In the genomic region with DNA sequence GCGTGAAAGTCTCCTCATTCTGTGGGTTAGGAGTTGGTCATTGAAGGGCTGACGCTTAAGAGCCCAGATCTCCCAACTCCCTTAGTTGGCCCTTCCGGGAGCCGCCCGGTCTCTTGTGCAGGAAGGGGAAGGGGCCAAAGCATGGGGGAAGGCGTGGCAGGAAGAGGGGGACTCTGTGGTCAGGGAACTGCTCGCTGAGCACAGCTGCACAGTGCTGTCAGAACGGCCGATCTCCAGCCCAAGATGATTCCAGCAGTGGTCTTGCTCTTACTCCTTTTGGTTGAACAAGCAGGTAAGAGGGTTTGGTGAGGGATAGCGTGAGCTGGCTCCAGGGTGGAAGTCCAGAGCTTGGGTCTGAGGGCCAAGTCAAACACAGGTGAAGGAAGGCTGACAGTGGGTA, we compare ENCODE assay signal across 12 cellular contexts. TPM values are rescaled to one million over a fixed set of nuclear protein-coding genes. Genes with fewer than 3 reads are reported as not detected.
DNase-seq lines count a peak whose midpoint lies in the region; ATAC-seq and TF ChIP-seq lines count a peak whose summit lies in the region.
"Had no signal": no experiment of that assay in that cellular context is flagged by ENCODE, and none has a peak within 500 bp of the region (broad histone marks: within the 10 kb centered on the region; RNA-seq: fewer than 3 reads in every experiment).

A gene (plus strand): TSS at position 217 of the 400 bp plus-strand sequence. CDS start 27 bp downstream, at position 244.

- WGBS in adrenal gland, 4 donors: 72 to 84% (median 81%) methylated on average over 9 to 10 of the region's 10 CpGs
- 25% methylated on average over 10 of the region's 10 CpGs for WGBS in thymus

- DNase-seq in T-helper 1 cell (no peak), adrenal gland (peak in 4 of 7 donors; percentile 47 to 74 (median 55)), lower lobe of right lung (peak; percentile 85), Karpas-422 (no peak), iPS-NIHi11 (ENCODE audit: low spot score) (no peak), GOT3 (lab: John Stamatoyannopoulos, UW) (no peak)
- DNase-seq: foreskin melanocyte, SHP77 had no signal

- H4K20me1 ChIP-seq in Karpas-422 (ENCODE audit: insufficient read depth, low read depth, low read length): no peaks in the 10 kb centered on the region

- no peaks in the 10 kb centered on the region for H3K9me2 ChIP-seq in Karpas-422 (replicated peaks; ENCODE audit: insufficient read depth, low read length)

- peak; percentile 68 to 80 for ATAC-seq in lower lobe of right lung
- ATAC-seq: A549 had no signal

- no peaks in the 10 kb centered on the region for H3K79me2 ChIP-seq in Karpas-422 (ENCODE audit: low read length)

- TF ChIP-seq POLR2A in adrenal gland (IDR thresholded peaks at IDR 0.05): peak; percentile 30 to 49

- H3K9me3 ChIP-seq in adrenal gland (replicated peaks in 1 of 3): no peaks in the 10 kb centered on the region
- no peaks in the 10 kb centered on the region for H3K9me3 ChIP-seq in lower lobe of right lung
- H3K9me3 ChIP-seq in thymus (ENCODE audit: control insufficient read depth): no peaks in the 10 kb centered on the region
- no peaks in the 10 kb centered on the region for H3K9me3 ChIP-seq in Karpas-422 (ENCODE audit: low read length)
- H3K9me3 ChIP-seq: A549 had no signal

- H3K4me3 Mint-ChIP-seq in T-helper 1 cell treated with Interleukin-12 subunit alpha and Interleukin-12 subunit beta and Interleukin-4 antibody, amounts not matched to agents 30 μg/mL and 1 μg/mL, for 36 hours: peak within 1 kb of the TSS; percentile 12

- H3K27ac Mint-ChIP-seq in T-helper 1 cell treated with Interleukin-12 subunit alpha and Interleukin-12 subunit beta and Interleukin-4 antibody, amounts not matched to agents 30 μg/mL and 1 μg/mL, for 36 hours: peak within 1 kb of the TSS; percentile 52

- no peaks in the 10 kb centered on the region for H3K9me3 Mint-ChIP-seq in T-helper 1 cell treated with Interleukin-12 subunit alpha and Interleukin-12 subunit beta and Interleukin-4 antibody, amounts not matched to agents 30 μg/mL and 1 μg/mL, for 36 hours

- peak within 1 kb of the TSS in 1 of 4 donors; percentile 29 for H3K4me3 ChIP-seq in adrenal gland
- peak within 1 kb of the TSS; percentile 52 for H3K4me3 ChIP-seq in lower lobe of right lung
- no peak within 1 kb of the TSS for H3K4me3 ChIP-seq in thymus (ENCODE audit: low read length)
- H3K4me3 ChIP-seq in Karpas-422 (ENCODE audit: low read length): no peak within 1 kb of the TSS
- H3K4me3 ChIP-seq: A549 had no signal

- no peak within 1 kb of the TSS for H3K9ac ChIP-seq in Karpas-422 (ENCODE audit: low read length)

- no peaks in the 10 kb centered on the region for H3K27me3 Mint-ChIP-seq in T-helper 1 cell treated with Interleukin-12 subunit alpha and Interleukin-12 subunit beta and Interleukin-4 antibody, amounts not matched to agents 30 μg/mL and 1 μg/mL, for 36 hours (ENCODE audit: low read depth)

- TF ChIP-seq CTCF in adrenal gland (IDR thresholded peaks at IDR 0.05): no peak
- TF ChIP-seq CTCF in lower lobe of right lung (IDR thresholded peaks at IDR 0.05): no peak

- peaks cover 29% of the 10 kb centered on the region for H3K4me1 Mint-ChIP-seq in T-helper 1 cell treated with Interleukin-12 subunit alpha and Interleukin-12 subunit beta and Interleukin-4 antibody, amounts not matched to agents 30 μg/mL and 1 μg/mL, for 36 hours (ENCODE audit: low read depth)

- H3K27ac ChIP-seq in adrenal gland: peak within 1 kb of the TSS in 4 of 5 donors; percentile 28 to 85 (median 58)
- H3K27ac ChIP-seq in lower lobe of right lung: peak within 1 kb of the TSS; percentile 78
- H3K27ac ChIP-seq in thymus (ENCODE audit: low read depth): peak within 1 kb of the TSS; percentile 22
- H3K27ac ChIP-seq in Karpas-422 (ENCODE audit: low read length): no peak within 1 kb of the TSS
- H3K27ac ChIP-seq: A549 had no signal

- H3K36me3 ChIP-seq in adrenal gland (replicated peaks in 1 of 2) (peaks cover 0 to 50% of the 10 kb centered on the region in 2 donors), lower lobe of right lung (peaks cover 48% of the 10 kb centered on the region), thymus (ENCODE audit: control insufficient read depth, insufficient read depth) (peaks cover 42% of the 10 kb centered on the region), Karpas-422 (ENCODE audit: insufficient read depth, low read length) (peaks cover 31% of the 10 kb centered on the region)

- H3K4me2 ChIP-seq in Karpas-422 (ENCODE audit: low read depth, low read length, poor library complexity, severe bottlenecking): no peak within 1 kb of the TSS
- H3K4me2 ChIP-seq: A549 had no signal

- H3K36me3 Mint-ChIP-seq in T-helper 1 cell treated with Interleukin-12 subunit alpha and Interleukin-12 subunit beta and Interleukin-4 antibody, amounts not matched to agents 30 μg/mL and 1 μg/mL, for 36 hours (ENCODE audit: low read depth): peaks cover 37% of the 10 kb centered on the region

- H3K27me3 ChIP-seq in adrenal gland (no peaks in the 10 kb centered on the region), lower lobe of right lung (ENCODE audit: low read depth) (no peaks in the 10 kb centered on the region), thymus (ENCODE audit: control insufficient read depth, insufficient read depth) (no peaks in the 10 kb centered on the region), Karpas-422 (ENCODE audit: low read length) (no peaks in the 10 kb centered on the region)

- intact Hi-C loops in adrenal gland (cut with DNase I): no loop called here
- intact Hi-C loops in lower lobe of right lung (cut with DNase I): no loop called here

- H2AFZ ChIP-seq in Karpas-422 (ENCODE audit: low read length): no peak within 1 kb of the TSS

- H3K4me1 ChIP-seq in adrenal gland (replicated peaks in 1 of 2) (peaks cover 0 to 10% of the 10 kb centered on the region in 2 donors), lower lobe of right lung (peaks cover 4% of the 10 kb centered on the region), thymus (ENCODE audit: control insufficient read depth, insufficient read depth, low read length) (no peaks in the 10 kb centered on the region), Karpas-422 (ENCODE audit: low read length) (peaks cover 22% of the 10 kb centered on the region)
- H3K4me1 ChIP-seq: A549 had no signal

RNA-seq across cellular contexts. Expression of the gene that starts here (rescaled TPM):
- total RNA-seq in adrenal gland (100 to 1,000 TPM in 4 of 8 donors, 10 to 100 TPM in 4; 46.7 to 239 (median 92.4) TPM), lower lobe of right lung (283 TPM)
- polyA plus RNA-seq in adrenal gland (100 to 1,000 TPM; 127 to 232 (median 180) TPM), thymus (262 TPM)
- total RNA-seq in Karpas-422 (2014; rRNA removed; shearing (Covaris generic); ENCODE audit: low replicate concordance): not detected in 2 replicates
- total RNA-seq: renal cortical epithelial cell had no signal

Comparison
In these comparisons a context has a peak if more than half of its experiments do, and no peak if none do; other contexts are left out.
1. RNA of the gene that starts here (total RNA-seq): 283 TPM in lower lobe of right lung (single experiment) and 46.7 to 239 TPM in adrenal gland; not detected in Karpas-422; every median in the first group is over 10 times any median in the second.
2. DNase-seq: peak in adrenal gland (4 of 7) and lower lobe of right lung (single experiment); none in T-helper 1 cell (0 of 5), Karpas-422 (single experiment), iPS-NIHi11 (single experiment) and GOT3 (single experiment).